9 cellular contexts compared by ENCODE assay signal in genomic region chr6:21592953-21593352, GRCh38. TPM values are rescaled to one million over a fixed set of nuclear protein-coding genes. Genes with fewer than 3 reads are reported as not detected.
DNase-seq lines count a peak whose midpoint lies in the region; ATAC-seq and TF ChIP-seq lines count a peak whose summit lies in the region.
"Had no signal": no experiment of that assay in that cellular context is flagged by ENCODE, and none has a peak within 500 bp of the region (broad histone marks: within the 10 kb centered on the region; RNA-seq: fewer than 3 reads in every experiment).

No MANE protein-coding gene starts in this region.

- WGBS in heart right ventricle, 2 donors: 2 to 5% methylated on average over 1 of the region's 1 CpG
- WGBS in liver: 1% methylated on average over 1 of the region's 1 CpG

- intact Hi-C loops in heart right ventricle (cut with DNase I) (loop anchor here (5.0 to 10.0 kb wide), 15 partner anchors 72 to 1854 kb away; partner anchors contain the start of gene E2F3 (in 1 of the 10)), Right ventricle myocardium superior (cut with DNase I) (loop anchor here (10.0 kb wide), 3 partner anchors 342 to 1852 kb away; no protein-coding TSS in a partner anchor), vagina (cut with DNase I) (loop anchor here (10.0 kb wide), 2 partner anchors 72 to 1038 kb away; no protein-coding TSS in a partner anchor)

- TF ChIP-seq RAD21 in liver (IDR thresholded peaks at IDR 0.05): no peak

- H3K9ac ChIP-seq in liver (ENCODE audit: low read depth in 1 of 2, low read length in 2 of 2): no peak overlapping the region

- H3K9me3 ChIP-seq in heart right ventricle: no peaks in the 10 kb centered on the region
- no peaks in the 10 kb centered on the region for H3K9me3 ChIP-seq in liver (ENCODE audit: control insufficient read depth in 4 of 4, low read length in 3 of 4)
- no peaks in the 10 kb centered on the region for H3K9me3 ChIP-seq in vagina

- H3K4me3 ChIP-seq in heart right ventricle (peak overlapping the region in 9 of 10 donors; percentile 62 to 88 (median 82)), WI38 (ENCODE audit: low read depth, low read length) (peak overlapping the region; percentile 75), liver (ENCODE audit: low read depth in 1 of 3, low read length in 3 of 3) (peak overlapping the region in 2 of 3 donors; percentile 35 to 75), vagina (peak overlapping the region; percentile 75 to 79)

- no peak for TF ChIP-seq POLR2A in vagina (IDR thresholded peaks at IDR 0.05)

- DNase-seq in heart right ventricle (no peak), Right ventricle myocardium superior (no peak), vagina (ENCODE audit: extremely low spot score in 2 of 2) (no peak), hypothalamus (lab: John Stamatoyannopoulos, UW) (no peak), NCI-H446 (lab: John Stamatoyannopoulos, UW) (no peak)
- DNase-seq: activated CD4-positive, CD25-positive, alpha-beta regulatory T cell had no signal

- H3K27me3 ChIP-seq in heart right ventricle (no peaks in the 10 kb centered on the region), liver (ENCODE audit: control insufficient read depth in 4 of 4, insufficient read depth in 4 of 4, low read length in 3 of 4) (no peaks in the 10 kb centered on the region), vagina (no peaks in the 10 kb centered on the region)

- H3K4me1 ChIP-seq in heart right ventricle (peaks cover 0 to 34% (median 13%) of the 10 kb centered on the region in 9 donors), liver (ENCODE audit: control insufficient read depth in 4 of 4, insufficient read depth in 4 of 4, low read length in 3 of 4) (peaks cover 6 to 42% (median 30%) of the 10 kb centered on the region in 4 donors), vagina (peaks cover 19% of the 10 kb centered on the region)

- no peaks in the 10 kb centered on the region for H3K36me3 ChIP-seq in heart right ventricle
- no peaks in the 10 kb centered on the region for H3K36me3 ChIP-seq in liver (ENCODE audit: control insufficient read depth in 4 of 4, insufficient read depth in 3 of 4, low read depth in 1 of 4, low read length in 3 of 4)
- H3K36me3 ChIP-seq in vagina: no peaks in the 10 kb centered on the region

- TF ChIP-seq CTCF in heart right ventricle (IDR thresholded peaks at IDR 0.05) (no peak), WI38 (IDR thresholded peaks at IDR 0.05; ENCODE audit: low read depth, low read length) (no peak), liver (IDR thresholded peaks at IDR 0.05; ENCODE audit: low read depth, low read length, missing input control) (no peak), vagina (IDR thresholded peaks at IDR 0.05) (no peak)

- H3K27ac ChIP-seq in heart right ventricle: peak overlapping the region in 4 of 10 donors; percentile 84 to 96 (median 92)
- H3K27ac ChIP-seq in liver (ENCODE audit: low read depth in 1 of 2, low read length in 2 of 2): peak overlapping the region in 1 of 2 donors; percentile 38
- peak overlapping the region; percentile 67 for H3K27ac ChIP-seq in vagina

- ATAC-seq in heart right ventricle (no peak), Right ventricle myocardium superior (ENCODE audit: poor library complexity) (no peak), GM19397 (IDR thresholded peaks at IDR 0.05; ENCODE audit: unreplicated experiment) (no peak)

TF ChIP-seq in liver, 16 proteins besides CTCF, POLR2A, EP300 and RAD21:
- TF ChIP-seq HNF4A (conservative IDR thresholded peaks at IDR 0.05) (no peak), YY1 (IDR thresholded peaks at IDR 0.05) (no peak), HNF4G (IDR thresholded peaks at IDR 0.05) (no peak), SP1 (IDR thresholded peaks at IDR 0.05) (no peak), GABPA (IDR thresholded peaks at IDR 0.05 in 1 of 2, conservative IDR thresholded peaks at IDR 0.05 in 1 of 2) (no peak), JUND (IDR thresholded peaks at IDR 0.05) (no peak), FOXA1 (IDR thresholded peaks at IDR 0.05) (no peak), REST (IDR thresholded peaks at IDR 0.05) (no peak), ZBTB33 (IDR thresholded peaks at IDR 0.05) (no peak), ATF3 (IDR thresholded peaks at IDR 0.05) (no peak), RXRA (IDR thresholded peaks at IDR 0.05) (no peak), NR2F2 (IDR thresholded peaks at IDR 0.05) (no peak), MAX (IDR thresholded peaks at IDR 0.05) (no peak), EGR1 (IDR thresholded peaks at IDR 0.05; ENCODE audit: low read depth in 2 of 2) (no peak), TAF1 (conservative IDR thresholded peaks at IDR 0.05) (no peak)

RNA-seq across cellular contexts. Expression of gene SOX4, which starts 0.6 kb away (rescaled TPM):
- total RNA-seq in heart right ventricle (10 to 100 TPM in 3 of 10 donors, 1 to 10 TPM in 7; 3.1 to 19.1 (median 7.7) TPM), Right ventricle myocardium superior (6.2 TPM), liver (1 to 10 TPM in 1 of 2 donors, under 1 TPM in 1; 0.75 to 8.1 TPM), vagina (11.5 TPM)
- polyA plus RNA-seq in heart right ventricle (1 to 10 TPM; 2.6 to 3.8 TPM), liver (1 to 10 TPM in 1 of 2 donors, under 1 TPM in 1; 0.59 to 1.2 TPM)
